In genomic region chrX:19814240-19814639, GRCh38 we compare ENCODE assay signal across 11 cellular contexts.
A peak's percentile ranks its signal among the peaks of the same experiment; 100 is the strongest.
DNase-seq lines count a peak whose midpoint lies in the region; ATAC-seq lines count a peak whose summit lies in the region.
"Had no signal": no experiment of that assay in that cellular context is flagged by ENCODE, and none has a peak within 500 bp of the region (broad histone marks: within the 10 kb centered on the region; RNA-seq: fewer than 3 reads in every experiment).

No MANE protein-coding gene starts in this region.

- H3K27me3 Mint-ChIP-seq in activated CD4-positive, alpha-beta memory T cell treated with anti-CD3 and anti-CD28 coated beads for 36 hours = no peaks in the 10 kb centered on the region
- no peaks in the 10 kb centered on the region for H3K27me3 Mint-ChIP-seq in activated CD4-positive, alpha-beta memory T cell treated with anti-CD3 and anti-CD28 coated beads, Interleukin-2, amount 10 ng/mL, durations not matched to agents 7 days and 5 days
- no peaks in the 10 kb centered on the region for H3K27me3 Mint-ChIP-seq in dendritic cell treated with granulocyte-macrophage colony-stimulating factor and Interleukin-4, amounts not matched to agents 40 ng/mL and 50 ng/mL, for 4 days
- H3K27me3 Mint-ChIP-seq in stimulated activated memory B cell treated with anti-CD40 and anti-IgM and Interleukin-4, amounts not matched to agents 10 μg/mL and 1 μg/mL and 100 μg/mL, for 72 hours = no peaks in the 10 kb centered on the region

- CTCF ChIA-PET in activated CD4-positive, alpha-beta memory T cell treated with anti-CD3 and anti-CD28 coated beads for 36 hours (lab: Charles Lee) = no interaction called here
- CTCF ChIA-PET in activated CD4-positive, alpha-beta memory T cell treated with anti-CD3 and anti-CD28 coated beads, Interleukin-2, amount 10 ng/mL, durations not matched to agents 7 days and 5 days (lab: Charles Lee) = no interaction called here

- H3K4me3 Mint-ChIP-seq in activated CD4-positive, alpha-beta memory T cell treated with anti-CD3 and anti-CD28 coated beads for 36 hours = no peak overlapping the region
- no peak overlapping the region for H3K4me3 Mint-ChIP-seq in activated CD4-positive, alpha-beta memory T cell treated with anti-CD3 and anti-CD28 coated beads, Interleukin-2, amount 10 ng/mL, durations not matched to agents 7 days and 5 days
- H3K4me3 Mint-ChIP-seq in dendritic cell treated with granulocyte-macrophage colony-stimulating factor and Interleukin-4, amounts not matched to agents 40 ng/mL and 50 ng/mL, for 4 days = no peak overlapping the region
- no peak overlapping the region for H3K4me3 Mint-ChIP-seq in stimulated activated memory B cell treated with anti-CD40 and anti-IgM and Interleukin-4, amounts not matched to agents 10 μg/mL and 1 μg/mL and 100 μg/mL, for 72 hours

- no peaks in the 10 kb centered on the region for H3K36me3 Mint-ChIP-seq in activated CD4-positive, alpha-beta memory T cell treated with anti-CD3 and anti-CD28 coated beads for 36 hours
- peaks cover 20% of the 10 kb centered on the region for H3K36me3 Mint-ChIP-seq in activated CD4-positive, alpha-beta memory T cell treated with anti-CD3 and anti-CD28 coated beads, Interleukin-2, amount 10 ng/mL, durations not matched to agents 7 days and 5 days (ENCODE audit: low read depth)
- no peaks in the 10 kb centered on the region for H3K36me3 Mint-ChIP-seq in dendritic cell treated with granulocyte-macrophage colony-stimulating factor and Interleukin-4, amounts not matched to agents 40 ng/mL and 50 ng/mL, for 4 days (ENCODE audit: low read depth)
- peaks cover 32% of the 10 kb centered on the region for H3K36me3 Mint-ChIP-seq in stimulated activated memory B cell treated with anti-CD40 and anti-IgM and Interleukin-4, amounts not matched to agents 10 μg/mL and 1 μg/mL and 100 μg/mL, for 72 hours

- H3K9me3 Mint-ChIP-seq in activated CD4-positive, alpha-beta memory T cell treated with anti-CD3 and anti-CD28 coated beads for 36 hours = peaks cover 2% of the 10 kb centered on the region
- H3K9me3 Mint-ChIP-seq in activated CD4-positive, alpha-beta memory T cell treated with anti-CD3 and anti-CD28 coated beads, Interleukin-2, amount 10 ng/mL, durations not matched to agents 7 days and 5 days = no peaks in the 10 kb centered on the region
- no peaks in the 10 kb centered on the region for H3K9me3 Mint-ChIP-seq in dendritic cell treated with granulocyte-macrophage colony-stimulating factor and Interleukin-4, amounts not matched to agents 40 ng/mL and 50 ng/mL, for 4 days
- no peaks in the 10 kb centered on the region for H3K9me3 Mint-ChIP-seq in stimulated activated memory B cell treated with anti-CD40 and anti-IgM and Interleukin-4, amounts not matched to agents 10 μg/mL and 1 μg/mL and 100 μg/mL, for 72 hours

- POLR2A ChIA-PET in activated CD4-positive, alpha-beta memory T cell treated with anti-CD3 and anti-CD28 coated beads for 36 hours (lab: Charles Lee) = no interaction called here
- POLR2A ChIA-PET in activated CD4-positive, alpha-beta memory T cell treated with anti-CD3 and anti-CD28 coated beads, Interleukin-2, amount 10 ng/mL, durations not matched to agents 7 days and 5 days (lab: Charles Lee) = no interaction called here

- peak overlapping the region; percentile 46 for H3K27ac Mint-ChIP-seq in activated CD4-positive, alpha-beta memory T cell treated with anti-CD3 and anti-CD28 coated beads for 36 hours
- no peak overlapping the region for H3K27ac Mint-ChIP-seq in activated CD4-positive, alpha-beta memory T cell treated with anti-CD3 and anti-CD28 coated beads, Interleukin-2, amount 10 ng/mL, durations not matched to agents 7 days and 5 days
- peak overlapping the region; percentile 79 for H3K27ac Mint-ChIP-seq in dendritic cell treated with granulocyte-macrophage colony-stimulating factor and Interleukin-4, amounts not matched to agents 40 ng/mL and 50 ng/mL, for 4 days
- peak overlapping the region; percentile 69 for H3K27ac Mint-ChIP-seq in stimulated activated memory B cell treated with anti-CD40 and anti-IgM and Interleukin-4, amounts not matched to agents 10 μg/mL and 1 μg/mL and 100 μg/mL, for 72 hours

- DNase-seq in activated CD4-positive, alpha-beta memory T cell treated with anti-CD3 and anti-CD28 coated beads for 36 hours = no peak
- no peak for DNase-seq in activated CD4-positive, alpha-beta memory T cell treated with anti-CD3 and anti-CD28 coated beads, Interleukin-2, amount 10 ng/mL, durations not matched to agents 7 days and 5 days
- DNase-seq in NOMO-1 (lab: John Stamatoyannopoulos, UW; ENCODE audit: unreplicated experiment in 2 of 2) (peak; percentile 77 to 86), NCI-H146 (lab: John Stamatoyannopoulos, UW) (no peak), A172 (ENCODE audit: low spot score) (no peak), NAMALWA (ENCODE audit: low spot score) (no peak)
- DNase-seq: anterior cingulate cortex, NCI-H2081 treated with DMSO at 0.1 percent for 48 hours had no signal

- intact Hi-C loops in activated CD4-positive, alpha-beta memory T cell treated with anti-CD3 and anti-CD28 coated beads for 36 hours (cut with micrococcal nuclease) = no loop called here
- intact Hi-C loops in dendritic cell treated with granulocyte-macrophage colony-stimulating factor and Interleukin-4, amounts not matched to agents 40 ng/mL and 50 ng/mL, for 4 days (cut with micrococcal nuclease) = loop anchor here (5.0 kb wide), 2 partner anchors 72 to 73 kb away; partner anchors contain the start of gene SH3KBP1

- peaks cover 45% of the 10 kb centered on the region for H3K4me1 Mint-ChIP-seq in activated CD4-positive, alpha-beta memory T cell treated with anti-CD3 and anti-CD28 coated beads for 36 hours (ENCODE audit: low read depth)
- H3K4me1 Mint-ChIP-seq in activated CD4-positive, alpha-beta memory T cell treated with anti-CD3 and anti-CD28 coated beads, Interleukin-2, amount 10 ng/mL, durations not matched to agents 7 days and 5 days = peaks cover 55% of the 10 kb centered on the region
- peaks cover 28% of the 10 kb centered on the region for H3K4me1 Mint-ChIP-seq in dendritic cell treated with granulocyte-macrophage colony-stimulating factor and Interleukin-4, amounts not matched to agents 40 ng/mL and 50 ng/mL, for 4 days (ENCODE audit: low read depth)
- peaks cover 41% of the 10 kb centered on the region for H3K4me1 Mint-ChIP-seq in stimulated activated memory B cell treated with anti-CD40 and anti-IgM and Interleukin-4, amounts not matched to agents 10 μg/mL and 1 μg/mL and 100 μg/mL, for 72 hours

- no peak for ATAC-seq in stimulated activated memory B cell treated with anti-CD40 and anti-IgM and Interleukin-4, amounts not matched to agents 10 μg/mL and 1 μg/mL and 100 μg/mL, for 72 hours
- ATAC-seq: Right ventricle myocardium inferior had no signal

Comparison
In these comparisons a context has a peak if more than half of its experiments do, and no peak if none do; other contexts are left out.
1. DNase-seq: peak in NOMO-1 (2 of 2); none in activated CD4-positive, alpha-beta memory T cell treated with anti-CD3 and anti-CD28 coated beads for 36 hours (single experiment), activated CD4-positive, alpha-beta memory T cell treated with anti-CD3 and anti-CD28 coated beads, Interleukin-2, amount 10 ng/mL, durations not matched to agents 7 days and 5 days (single experiment), NCI-H146 (single experiment), A172 (single experiment) and NAMALWA (single experiment).